ENCODE assay signal across 13 cellular contexts in genomic region chr9:99135498-99135897, GRCh38. TPM values are rescaled to one million over a fixed set of nuclear protein-coding genes. Genes with fewer than 3 reads are reported as not detected.
DNase-seq lines count a peak whose midpoint lies in the region; ATAC-seq and TF ChIP-seq lines count a peak whose summit lies in the region.
"Had no signal": no experiment of that assay in that cellular context is flagged by ENCODE, and none has a peak within 500 bp of the region (broad histone marks: within the 10 kb centered on the region; RNA-seq: fewer than 3 reads in every experiment).

No MANE protein-coding gene starts in this region.

- peaks cover 50 to 93% (median 88%) of the 10 kb centered on the region in 7 donors for H3K4me1 Mint-ChIP-seq in naive thymus-derived CD4-positive, alpha-beta T cell

- intact Hi-C loops in naive thymus-derived CD4-positive, alpha-beta T cell (cut with micrococcal nuclease), result loop anchor here in 1 of 2 donors (1.0 to 5.0 kb wide), 2 partner anchors 22 to 33 kb away; no protein-coding TSS in a partner anchor

- no peaks in the 10 kb centered on the region for H3K9me3 Mint-ChIP-seq in naive thymus-derived CD4-positive, alpha-beta T cell

- H3K4me3 Mint-ChIP-seq in naive thymus-derived CD4-positive, alpha-beta T cell, result peak overlapping the region; percentile 61 to 82 (median 74)

- POLR2A ChIA-PET in naive thymus-derived CD4-positive, alpha-beta T cell (lab: Charles Lee), result interaction anchor here (0.7 to 7.4 kb wide), 14 partner anchors 8 to 684 kb away, joined by 3 to 74 read pairs (median 4); partner anchors contain the start of gene TGFBR1
- POLR2A ChIA-PET in GM10248 (lab: Yijun Ruan, JAX), result interaction anchor here (0.7 kb wide), 1 partner anchor 1211 kb away, joined by 8 read pairs; no protein-coding TSS in a partner anchor

- no peaks in the 10 kb centered on the region for H3K27me3 Mint-ChIP-seq in naive thymus-derived CD4-positive, alpha-beta T cell

- TF ChIP-seq CTCF in GM12864 (IDR thresholded peaks at IDR 0.05; ENCODE audit: low read depth, low read length, missing control alignments), result no peak
- TF ChIP-seq CTCF in GM10248 (IDR thresholded peaks at IDR 0.05; ENCODE audit: control extremely low read depth, extremely low read depth, low read depth, missing control alignments), result no peak

- ATAC-seq in GM21723 (IDR thresholded peaks at IDR 0.05; ENCODE audit: unreplicated experiment) (peak; percentile 43), GM21528 (IDR thresholded peaks at IDR 0.05; ENCODE audit: low FRiP score, unreplicated experiment) (no peak)
- peak; percentile 87 for ATAC-seq in naive thymus-derived CD4-positive, alpha-beta T cell

- no peaks in the 10 kb centered on the region for H3K27me3 ChIP-seq in naive thymus-derived CD4-positive, alpha-beta T cell (ENCODE audit: control insufficient read depth in 2 of 2, insufficient read depth in 2 of 2, low read length in 2 of 2)

- peak; percentile 19 for DNase-seq in GM12864 (ENCODE audit: low read depth)
- DNase-seq in NCI-H69 (lab: John Stamatoyannopoulos, UW), result peak; percentile 35
- peak in 7 of 9 donors; percentile 39 to 73 (median 59) for DNase-seq in naive thymus-derived CD4-positive, alpha-beta T cell
- no peak for DNase-seq in GM10248 (ENCODE audit: extremely low spot score)
- no peak for DNase-seq in SHP77 treated with DMSO at 0.1 percent for 48 hours (lab: John Stamatoyannopoulos, UW)
- DNase-seq: activated gamma-delta T cell treated with Interleukin-2 at 50 U/mL for 16 hours; dermis blood vessel endothelial cell; DMS153; NCI-H1092 treated with DMSO at 0.1 percent for 48 hours; stimulated activated CD4-positive, alpha-beta T cell treated with anti-CD3 and anti-CD28 coated beads, Interleukin-4, amount 100 ng/mL, for 1 hour had no signal

- H3K27ac ChIP-seq in naive thymus-derived CD4-positive, alpha-beta T cell (ENCODE audit: low read depth, low read length), result peak overlapping the region; percentile 50

- CTCF ChIA-PET in naive thymus-derived CD4-positive, alpha-beta T cell (lab: Charles Lee), result interaction anchor here (0.9 to 8.5 kb wide), 10 partner anchors 9 to 161 kb away, joined by 3 to 83 read pairs (median 7); no protein-coding TSS in a partner anchor
- CTCF ChIA-PET in GM10248 (lab: Yijun Ruan, JAX), result interaction anchor here (0.7 to 5.0 kb wide), 4 partner anchors 21 to 138 kb away, joined by 3 to 39 read pairs (median 8); partner anchors contain the start of gene TGFBR1

- peak overlapping the region; percentile 72 to 96 (median 89) for H3K27ac Mint-ChIP-seq in naive thymus-derived CD4-positive, alpha-beta T cell

- H3K36me3 ChIP-seq in naive thymus-derived CD4-positive, alpha-beta T cell (ENCODE audit: control insufficient read depth in 2 of 3, insufficient read depth in 3 of 3, low read length in 3 of 3), result no peaks in the 10 kb centered on the region
- H3K36me3 ChIP-seq: HAP-1 had no signal

- no peaks in the 10 kb centered on the region for H3K9me3 ChIP-seq in naive thymus-derived CD4-positive, alpha-beta T cell (ENCODE audit: control insufficient read depth in 2 of 3, low read length in 3 of 3)
- H3K9me3 ChIP-seq: HAP-1 had no signal

- no peak overlapping the region for H3K4me3 ChIP-seq in GM12864 (ENCODE audit: low read depth, low read length)
- H3K4me3 ChIP-seq in naive thymus-derived CD4-positive, alpha-beta T cell (ENCODE audit: low read length), result peak overlapping the region; percentile 32
- H3K4me3 ChIP-seq: HAP-1 had no signal

- peaks cover under 1 to 51% (median 29%) of the 10 kb centered on the region in 5 donors for H3K36me3 Mint-ChIP-seq in naive thymus-derived CD4-positive, alpha-beta T cell

- peaks cover 25 to 52% of the 10 kb centered on the region in 2 donors for H3K4me1 ChIP-seq in naive thymus-derived CD4-positive, alpha-beta T cell (ENCODE audit: control insufficient read depth in 2 of 2, insufficient read depth in 2 of 2, low read length in 2 of 2)

RNA-seq across cellular contexts. Expression of gene TGFBR1, which starts 30.6 kb away (rescaled TPM):
- 10 to 100 TPM; 20.6 to 95.5 (median 29.5) TPM for total RNA-seq in naive thymus-derived CD4-positive, alpha-beta T cell
- polyA plus RNA-seq in naive thymus-derived CD4-positive, alpha-beta T cell, result 10 to 100 TPM; 18.3 to 22.0 TPM

Comparison
In these comparisons a context has a peak if more than half of its experiments do, and no peak if none do; other contexts are left out.
1. DNase-seq: peak in GM12864 (single experiment), NCI-H69 (single experiment) and naive thymus-derived CD4-positive, alpha-beta T cell (7 of 9); none in GM10248 (single experiment) and SHP77 treated with DMSO at 0.1 percent for 48 hours (single experiment).